Comparison of ENCODE assay signal across 8 cellular contexts in the genomic region with DNA sequence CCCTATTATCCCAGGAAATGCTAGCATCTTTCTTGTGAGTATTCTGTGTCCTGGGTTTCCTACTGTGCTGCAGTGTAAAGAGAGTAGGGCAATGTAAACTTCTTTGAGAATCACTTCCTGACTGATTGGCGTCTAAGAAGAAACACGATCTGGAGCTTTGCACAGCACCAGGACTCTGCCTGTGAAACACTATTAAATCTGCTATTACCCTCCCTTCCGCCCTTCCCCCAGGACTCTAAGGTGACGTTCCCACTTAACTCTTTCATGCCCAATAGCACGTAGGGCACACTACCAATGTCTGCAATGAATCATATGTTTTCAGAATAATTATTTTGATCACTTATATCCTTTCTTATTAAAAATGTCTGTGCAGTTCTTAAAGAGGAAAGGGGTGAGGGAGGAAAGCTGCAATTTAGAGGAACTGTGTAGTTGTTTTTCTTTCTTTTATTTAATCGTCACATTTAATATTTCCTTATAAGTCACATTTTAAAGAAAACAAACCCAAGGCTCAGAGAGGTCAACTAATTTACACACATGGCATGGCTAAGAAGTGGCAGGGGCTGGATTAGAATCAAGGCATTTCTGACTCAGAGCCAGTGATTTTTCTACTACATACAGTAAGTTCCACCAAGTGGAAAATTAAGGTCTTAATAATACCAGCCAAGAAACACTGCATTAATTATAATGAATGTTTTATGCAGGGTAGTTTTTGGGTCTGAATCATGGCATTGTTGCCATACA.
DNase-seq lines count a peak whose midpoint lies in the region; ATAC-seq and TF ChIP-seq lines count a peak whose summit lies in the region.

No MANE protein-coding gene starts in this region.

- H3K36me3 ChIP-seq in urinary bladder (ENCODE audit: insufficient read depth), result no peaks in the 10 kb centered on the region

- H3K9me3 Mint-ChIP-seq in activated naive CD4-positive, alpha-beta T cell treated with anti-CD3 and anti-CD28 coated beads, Interleukin-2, amount 10 ng/mL, durations not matched to agents 7 days and 5 days, result no peaks in the 10 kb centered on the region

- H3K27me3 Mint-ChIP-seq in activated naive CD4-positive, alpha-beta T cell treated with anti-CD3 and anti-CD28 coated beads, Interleukin-2, amount 10 ng/mL, durations not matched to agents 7 days and 5 days, result no peaks in the 10 kb centered on the region

- H3K27ac Mint-ChIP-seq in activated naive CD4-positive, alpha-beta T cell treated with anti-CD3 and anti-CD28 coated beads, Interleukin-2, amount 10 ng/mL, durations not matched to agents 7 days and 5 days, result no peak overlapping the region

- H3K4me1 ChIP-seq in urinary bladder (ENCODE audit: insufficient read depth), result no peaks in the 10 kb centered on the region

- H3K4me1 Mint-ChIP-seq in activated naive CD4-positive, alpha-beta T cell treated with anti-CD3 and anti-CD28 coated beads, Interleukin-2, amount 10 ng/mL, durations not matched to agents 7 days and 5 days, result no peaks in the 10 kb centered on the region

- H3K4me3 ChIP-seq in LNCaP clone FGC (ENCODE audit: low read depth, low read length) (peak overlapping the region; percentile 14), urinary bladder (ENCODE audit: low read depth, low read length) (no peak overlapping the region)

- ATAC-seq in GM21825 (IDR thresholded peaks at IDR 0.05; ENCODE audit: unreplicated experiment) (no peak), HG03135 (IDR thresholded peaks at IDR 0.05; ENCODE audit: unreplicated experiment) (no peak)

- no peaks in the 10 kb centered on the region for H3K36me3 Mint-ChIP-seq in activated naive CD4-positive, alpha-beta T cell treated with anti-CD3 and anti-CD28 coated beads, Interleukin-2, amount 10 ng/mL, durations not matched to agents 7 days and 5 days

- no peak overlapping the region for H3K4me3 Mint-ChIP-seq in activated naive CD4-positive, alpha-beta T cell treated with anti-CD3 and anti-CD28 coated beads, Interleukin-2, amount 10 ng/mL, durations not matched to agents 7 days and 5 days

- WGBS in urinary bladder, result 5% methylated on average over 6 of the region's 6 CpGs

- peak overlapping the region; percentile 87 for H3K27ac ChIP-seq in 22Rv1
- H3K27ac ChIP-seq in VCaP, result peak overlapping the region; percentile 77
- peak overlapping the region; percentile 33 for H3K27ac ChIP-seq in urinary bladder (ENCODE audit: low read depth)

- DNase-seq in LNCaP clone FGC (ENCODE audit: low read depth) (peak; percentile 89), iris pigment epithelial cell (ENCODE audit: low read depth) (peak; percentile 84)
- no peak for DNase-seq in activated naive CD4-positive, alpha-beta T cell treated with anti-CD3 and anti-CD28 coated beads, Interleukin-2, amount 10 ng/mL, durations not matched to agents 7 days and 5 days

- TF ChIP-seq CTCF in 22Rv1 (IDR thresholded peaks at IDR 0.05) (no peak), LNCaP clone FGC (IDR thresholded peaks at IDR 0.05; ENCODE audit: control insufficient read depth, extremely low read depth, insufficient read depth) (no peak), VCaP (conservative IDR thresholded peaks at IDR 0.05) (no peak)

- CTCF ChIA-PET in activated naive CD4-positive, alpha-beta T cell treated with anti-CD3 and anti-CD28 coated beads, Interleukin-2, amount 10 ng/mL, durations not matched to agents 7 days and 5 days (lab: Charles Lee), result no interaction called here

Comparison
In these comparisons a context has a peak if more than half of its experiments do, and no peak if none do; other contexts are left out.
1. H3K27ac ChIP-seq: peak in every context shown above with its lines; median percentile 87 in 22Rv1; 77 in VCaP; 33 in urinary bladder.